Comparison of ENCODE assay signal across 13 cellular contexts in the genomic region with DNA sequence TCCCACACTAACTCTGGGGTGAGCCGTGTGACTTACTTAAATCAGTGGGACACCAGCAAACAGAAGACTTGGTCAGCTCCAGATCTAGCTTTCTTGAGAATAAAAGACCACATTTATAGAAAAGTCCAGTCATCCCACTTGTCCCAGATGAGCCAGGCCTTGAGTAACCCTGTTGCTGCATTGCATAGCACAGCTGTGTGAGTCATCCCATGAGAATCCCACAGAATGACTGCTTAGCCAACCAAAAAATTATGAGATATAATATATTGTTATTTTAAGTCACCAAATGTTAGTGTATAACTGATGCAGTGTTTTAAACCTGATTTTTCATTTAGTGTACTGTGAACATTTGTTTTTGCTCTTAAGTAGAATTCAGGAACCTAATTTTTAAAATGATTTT.
DNase-seq lines count a peak whose midpoint lies in the region; ATAC-seq and TF ChIP-seq lines count a peak whose summit lies in the region.
"Had no signal": no experiment of that assay in that cellular context is flagged by ENCODE, and none has a peak within 500 bp of the region (broad histone marks: within the 10 kb centered on the region; RNA-seq: fewer than 3 reads in every experiment).

No MANE protein-coding gene starts in this region.

- intact Hi-C loops in upper lobe of right lung (cut with DNase I): no loop called here

- no peak overlapping the region for H3K4me3 ChIP-seq in AG09309 (ENCODE audit: control insufficient read depth, low read depth, low read length)
- no peak overlapping the region for H3K4me3 ChIP-seq in MG63
- H3K4me3 ChIP-seq in cardiac fibroblast (replicated peaks in 1 of 2; ENCODE audit: low read depth in 2 of 2, low read length in 2 of 2): no peak overlapping the region
- H3K4me3 ChIP-seq in upper lobe of right lung: no peak overlapping the region
- H3K4me3 ChIP-seq: pancreas had no signal

- H3K36me3 ChIP-seq in MG63 (no peaks in the 10 kb centered on the region), upper lobe of right lung (no peaks in the 10 kb centered on the region)
- H3K36me3 ChIP-seq: pancreas had no signal

- ATAC-seq in HG02973 (IDR thresholded peaks at IDR 0.05; ENCODE audit: unreplicated experiment) (no peak), upper lobe of right lung (no peak), HG03565 (IDR thresholded peaks at IDR 0.05; ENCODE audit: unreplicated experiment) (no peak)

- peaks cover 11% of the 10 kb centered on the region for H3K9me3 ChIP-seq in MG63
- H3K9me3 ChIP-seq in upper lobe of right lung: no peaks in the 10 kb centered on the region
- H3K9me3 ChIP-seq: pancreas had no signal

- H3K27ac ChIP-seq in upper lobe of right lung: no peak overlapping the region
- H3K27ac ChIP-seq: pancreas had no signal

- TF ChIP-seq CTCF in AG09309 (IDR thresholded peaks at IDR 0.05; ENCODE audit: control insufficient read depth, insufficient read depth, low read depth, low read length, missing control alignments) (no peak), cardiac fibroblast (IDR thresholded peaks at IDR 0.05; ENCODE audit: low read depth, low read length) (no peak), upper lobe of right lung (IDR thresholded peaks at IDR 0.05) (no peak)

- DNase-seq in AG09309 (ENCODE audit: low read depth) (peak; percentile 86), MG63 (peak; percentile 84), cardiac fibroblast (ENCODE audit: low read depth in 2 of 2) (peak; percentile 95 to 98), kidney tubule cell (ENCODE audit: low spot score) (peak; percentile 93), NCI-H1694 treated with DMSO at 0.1 percent for 48 hours (lab: John Stamatoyannopoulos, UW) (no peak), upper lobe of right lung (no peak)
- DNase-seq: activated T-cell treated with anti-CD3 and anti-CD28 coated beads for 4 hours; CD4-positive, alpha-beta memory T cell; NCI-H2171; pancreas; T-helper 1 cell had no signal

- H3K27me3 ChIP-seq in MG63 (no peaks in the 10 kb centered on the region), upper lobe of right lung (no peaks in the 10 kb centered on the region)
- H3K27me3 ChIP-seq: pancreas had no signal

- H3K4me1 ChIP-seq in upper lobe of right lung: no peaks in the 10 kb centered on the region
- H3K4me1 ChIP-seq: pancreas had no signal

Comparison
In these comparisons a context has a peak if more than half of its experiments do, and no peak if none do; other contexts are left out.
1. DNase-seq: peak in AG09309 (single experiment), MG63 (single experiment), cardiac fibroblast (2 of 2) and kidney tubule cell (single experiment); none in NCI-H1694 treated with DMSO at 0.1 percent for 48 hours (single experiment) and upper lobe of right lung (single experiment).